ENCODE assay signal across 8 cellular contexts in genomic region chr2:199851499-199851816, GRCh38. TPM values are rescaled to one million over a fixed set of nuclear protein-coding genes. Genes with fewer than 3 reads are reported as not detected.
A peak's percentile ranks its signal among the peaks of the same experiment; 100 is the strongest.
DNase-seq lines count a peak whose midpoint lies in the region; ATAC-seq and TF ChIP-seq lines count a peak whose summit lies in the region.

No MANE protein-coding gene starts in this region.

- peak overlapping the region; percentile 89 for H3K4me3 Mint-ChIP-seq in activated T-helper 17 cell treated with anti-CD3 and anti-CD28 coated beads, Interleukin-2, amount 50 U/mL, for 72 hours
- peak overlapping the region; percentile 82 to 90 for H3K4me3 Mint-ChIP-seq in stimulated activated naive CD8-positive, alpha-beta T cell treated with anti-CD3 and anti-CD28 coated beads, Interleukin-15, amount 100 ng/mL, for 72 hours

- H3K27ac Mint-ChIP-seq in activated T-helper 17 cell treated with anti-CD3 and anti-CD28 coated beads, Interleukin-2, amount 50 U/mL, for 72 hours: peak overlapping the region; percentile 93
- H3K27ac Mint-ChIP-seq in stimulated activated naive CD8-positive, alpha-beta T cell treated with anti-CD3 and anti-CD28 coated beads, Interleukin-15, amount 100 ng/mL, for 72 hours: peak overlapping the region; percentile 84 to 97

- H3K4me1 Mint-ChIP-seq in activated T-helper 17 cell treated with anti-CD3 and anti-CD28 coated beads, Interleukin-2, amount 50 U/mL, for 72 hours: no peaks in the 10 kb centered on the region
- peaks cover 6% of the 10 kb centered on the region for H3K4me1 Mint-ChIP-seq in stimulated activated naive CD8-positive, alpha-beta T cell treated with anti-CD3 and anti-CD28 coated beads, Interleukin-15, amount 100 ng/mL, for 72 hours

- no peak for ATAC-seq in activated T-helper 17 cell treated with anti-CD3 and anti-CD28 coated beads, Interleukin-2, amount 50 U/mL, for 72 hours (replicated peaks)
- no peak for ATAC-seq in stimulated activated naive CD8-positive, alpha-beta T cell treated with anti-CD3 and anti-CD28 coated beads, Interleukin-15, amount 100 ng/mL, for 72 hours
- no peak for ATAC-seq in GM19463 (IDR thresholded peaks at IDR 0.05; ENCODE audit: unreplicated experiment)

- H3K36me3 Mint-ChIP-seq in activated T-helper 17 cell treated with anti-CD3 and anti-CD28 coated beads, Interleukin-2, amount 50 U/mL, for 72 hours (ENCODE audit: low read depth): no peaks in the 10 kb centered on the region

- DNase-seq in NCI-H1105 treated with DMSO at 0.1 percent for 48 hours (lab: John Stamatoyannopoulos, UW) (peak; percentile 59), NCI-H1105 (lab: John Stamatoyannopoulos, UW) (no peak), GM20000 (ENCODE audit: low spot score) (no peak), Ammon's horn (ENCODE audit: low spot score) (no peak)
- no peak for DNase-seq in stimulated activated naive CD8-positive, alpha-beta T cell treated with anti-CD3 and anti-CD28 coated beads, Interleukin-15, amount 100 ng/mL, for 72 hours

- no peaks in the 10 kb centered on the region for H3K27me3 Mint-ChIP-seq in activated T-helper 17 cell treated with anti-CD3 and anti-CD28 coated beads, Interleukin-2, amount 50 U/mL, for 72 hours
- H3K27me3 Mint-ChIP-seq in stimulated activated naive CD8-positive, alpha-beta T cell treated with anti-CD3 and anti-CD28 coated beads, Interleukin-15, amount 100 ng/mL, for 72 hours: peaks cover under 1% of the 10 kb centered on the region

- peak overlapping the region; percentile 63 for H3K4me3 ChIP-seq in iPS-11a (ENCODE audit: low read depth, low read length)

- TF ChIP-seq CTCF in GM20000 (IDR thresholded peaks at IDR 0.05; ENCODE audit: extremely low read depth, missing control alignments): no peak

- H3K9me3 Mint-ChIP-seq in activated T-helper 17 cell treated with anti-CD3 and anti-CD28 coated beads, Interleukin-2, amount 50 U/mL, for 72 hours: no peaks in the 10 kb centered on the region
- no peaks in the 10 kb centered on the region for H3K9me3 Mint-ChIP-seq in stimulated activated naive CD8-positive, alpha-beta T cell treated with anti-CD3 and anti-CD28 coated beads, Interleukin-15, amount 100 ng/mL, for 72 hours

RNA-seq across cellular contexts. Expression of gene FTCDNL1, which starts 0.5 kb away (rescaled TPM):
- total RNA-seq in activated T-helper 17 cell treated with anti-CD3 and anti-CD28 coated beads, Interleukin-2, amount 50 U/mL, for 72 hours: 1 to 10 TPM; 1.3 to 2.4 TPM

RNA-seq across cellular contexts. Expression of gene C2orf69, which starts 59.6 kb away (rescaled TPM):
- total RNA-seq in activated T-helper 17 cell treated with anti-CD3 and anti-CD28 coated beads, Interleukin-2, amount 50 U/mL, for 72 hours: 10 to 100 TPM; 16.3 to 19.8 TPM
